16 cellular contexts compared by ENCODE assay signal in the genomic region with DNA sequence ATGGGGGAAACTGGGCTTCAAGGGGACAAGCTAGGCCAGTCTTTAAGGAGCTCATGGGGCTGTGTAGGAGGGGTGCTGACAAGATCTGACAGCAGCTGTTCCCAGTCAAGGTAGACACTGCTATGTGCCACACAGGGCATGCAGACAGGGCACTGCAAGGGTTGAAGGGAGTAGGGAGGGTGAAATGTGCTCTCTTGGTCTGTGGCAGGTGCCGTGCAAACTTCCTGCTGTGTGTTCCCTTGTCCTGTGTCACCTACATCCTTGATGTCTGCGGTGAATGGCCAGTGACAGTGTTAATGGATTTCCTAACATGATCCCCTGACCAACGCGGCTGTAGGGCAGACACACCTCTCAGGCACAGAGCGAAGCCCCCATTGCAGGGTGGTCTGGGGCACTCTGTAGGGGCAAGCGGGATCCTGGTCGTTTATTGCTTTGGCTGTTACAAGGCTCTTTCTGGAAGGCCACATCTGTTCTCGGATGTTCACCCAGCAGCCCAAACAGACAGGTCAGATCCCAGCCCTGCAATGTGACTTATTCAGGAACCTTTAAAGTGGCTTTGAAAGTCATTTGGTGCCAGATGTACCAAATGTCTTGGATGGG.
"Had no signal": no experiment of that assay in that cellular context is flagged by ENCODE, and none has a peak within 500 bp of the region (broad histone marks: within the 10 kb centered on the region; RNA-seq: fewer than 3 reads in every experiment).

No MANE protein-coding gene starts in this region.

- H3K36me3 ChIP-seq: ovary, right atrium auricular region, tibial nerve had no signal

- H3K4me1 ChIP-seq: foreskin keratinocyte, right atrium auricular region, tibial nerve had no signal

- FAIRE-seq: colon, kidney had no signal

- ATAC-seq: foreskin keratinocyte; left lobe of liver; stimulated activated memory B cell treated with anti-CD40 and anti-IgM and Interleukin-4, amounts not matched to agents 10 μg/mL and 1 μg/mL and 100 μg/mL, for 72 hours had no signal

- H3K27ac ChIP-seq: foreskin keratinocyte, ovary, right atrium auricular region, tibial nerve had no signal

- H3K9me3 ChIP-seq: ovary, right atrium auricular region, tibial nerve had no signal

- H3K4me3 ChIP-seq: ovary, right atrium auricular region, tibial nerve had no signal

- H3K27me3 ChIP-seq: foreskin keratinocyte, ovary, right atrium auricular region, tibial nerve had no signal

- DNase-seq: cerebellar nuclear complex; foreskin keratinocyte; immature natural killer cell; kidney; mammary epithelial cell; natural killer cell; nucleus accumbens; ovary; stimulated activated CD4-positive, alpha-beta T cell treated with anti-CD3 and anti-CD28 coated beads, Interleukin-15, amount 100 ng/mL, for 24 hours; stimulated activated CD4-positive, alpha-beta T cell treated with anti-CD3 and anti-CD28 coated beads, Interleukin-1b, Interleukin-23, amount 100 ng/mL, for 48 hours; stimulated activated CD4-positive, alpha-beta T cell treated with anti-CD3 and anti-CD28 coated beads, Interleukin-4, amount 100 ng/mL, for 24 hours had no signal
